ENCODE assay signal across 1 cellular context in genomic region chr16:68299571-68300453, GRCh38.
A peak's percentile ranks its signal among the peaks of the same experiment; 100 is the strongest.
TF ChIP-seq lines count a peak whose summit lies in the region.

No MANE protein-coding gene starts in this region.

TF ChIP-seq in K562, 482 proteins besides CTCF, POLR2A, EP300 and RAD21:
- 0 out of 2 replicates have a peak, but pooled peaks have one; percentile 17 for TF ChIP-seq POLR2G (IDR thresholded peaks at IDR 0.05; ENCODE audit: low read depth, low read length)
- no peak for TF ChIP-seq RUNX1 (IDR thresholded peaks at IDR 0.05; ENCODE audit: low read depth)
